Comparison of ENCODE assay signal across 8 cellular contexts in the genomic region with DNA sequence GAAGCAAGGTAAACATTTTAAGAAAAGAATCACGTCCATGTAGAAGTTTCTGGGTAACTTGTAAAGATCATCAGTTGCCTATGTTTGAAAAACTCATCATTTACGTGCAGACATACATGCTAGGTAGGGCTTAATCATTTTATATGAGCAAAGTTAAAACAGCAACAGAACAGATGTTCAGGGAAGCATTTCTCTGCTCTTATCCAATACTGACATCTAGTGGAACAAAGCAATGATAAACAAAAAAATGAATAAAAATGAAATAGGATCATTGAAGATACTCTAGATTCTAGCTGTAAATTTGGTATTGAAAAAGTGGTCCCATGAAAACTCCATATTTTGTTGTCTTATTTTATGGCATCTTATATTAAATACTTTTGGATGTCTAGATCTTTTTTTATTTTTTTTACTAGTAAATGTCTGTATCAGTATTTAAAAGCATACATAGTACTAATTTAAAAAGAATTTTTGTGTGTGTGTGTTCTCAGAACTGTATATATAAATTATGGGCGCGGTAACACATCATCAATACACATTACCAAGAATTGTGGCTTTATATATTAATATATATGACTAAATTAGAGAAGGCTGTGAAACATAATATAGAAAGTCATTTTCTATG.
DNase-seq lines count a peak whose midpoint lies in the region; ATAC-seq, FAIRE-seq and TF ChIP-seq lines count a peak whose summit lies in the region.

No MANE protein-coding gene starts in this region.

- H3K79me2 ChIP-seq in H1 (ENCODE audit: control insufficient read depth in 1 of 2, insufficient read depth in 2 of 2, low read length in 2 of 2): no peaks in the 10 kb centered on the region

- H4K91ac ChIP-seq in H1 (replicated peaks; ENCODE audit: insufficient read length, low read length): no peak overlapping the region

- H2BK120ac ChIP-seq in H1 (replicated peaks; ENCODE audit: low read depth, low read length): no peak overlapping the region

- no peak overlapping the region for H3K4ac ChIP-seq in H1 (replicated peaks; ENCODE audit: insufficient read length, low read depth, low read length)

- no peak overlapping the region for H2BK12ac ChIP-seq in H1 (ENCODE audit: low read depth, low read length)

- no peaks in the 10 kb centered on the region for H3K36me3 Mint-ChIP-seq in stimulated activated memory B cell treated with anti-CD40 and anti-IgM and Interleukin-4, amounts not matched to agents 10 μg/mL and 1 μg/mL and 100 μg/mL, for 72 hours

- no peak overlapping the region for H3K18ac ChIP-seq in H1 (ENCODE audit: extremely low read depth, low read length)

- no peak overlapping the region for H3K14ac ChIP-seq in H1 (ENCODE audit: insufficient read length)

- peak; percentile 74 to 85 for TF ChIP-seq RAD21 in H1 (IDR thresholded peaks at IDR 0.05 in 1 of 2, conservative IDR thresholded peaks at IDR 0.05 in 1 of 2; ENCODE audit: low read depth in 2 of 2, low read length in 2 of 2)

- no peaks in the 10 kb centered on the region for H3K27me3 ChIP-seq in H1 (replicated peaks in 1 of 4; ENCODE audit: control insufficient read depth in 3 of 4, extremely low read depth in 1 of 4, insufficient read depth in 3 of 4, low read length in 3 of 4)

- no peaks in the 10 kb centered on the region for H3K4me1 ChIP-seq in H1 (replicated peaks in 1 of 4; ENCODE audit: control insufficient read depth in 3 of 4, insufficient read depth in 4 of 4, low read length in 3 of 4)

- peaks cover 5% of the 10 kb centered on the region for H3K9me3 Mint-ChIP-seq in stimulated activated memory B cell treated with anti-CD40 and anti-IgM and Interleukin-4, amounts not matched to agents 10 μg/mL and 1 μg/mL and 100 μg/mL, for 72 hours

- H2BK15ac ChIP-seq in H1 (ENCODE audit: low read length): no peak overlapping the region

- WGBS in H1 (ENCODE audit: extremely low coverage in 1 of 2, insufficient coverage in 1 of 2, insufficient read length in 1 of 2, insufficient replicate concordance in 2 of 2, low coverage in 1 of 2, low lambda C conversion rate in 2 of 2, missing lambda C conversion rate in 1 of 2), 2 experiments: 50% methylated on average over 4 of the region's 4 CpGs; no CpG with 5 or more reads in 1 of the 2 experiments

- no peak overlapping the region for H2BK20ac ChIP-seq in H1 (ENCODE audit: low read length)

- CTCF ChIA-PET in H1 (lab: Charles Lee; ENCODE audit: partially characterized antibody): interaction anchor here (0.6 to 1.3 kb wide), 6 partner anchors 15 to 1963 kb away, joined by 3 read pairs; no protein-coding TSS in a partner anchor

- no peak overlapping the region for H3K27ac ChIP-seq in H1 (ENCODE audit: low read depth, low read length)

- H2AK5ac ChIP-seq in H1 (ENCODE audit: low read depth, low read length): no peak overlapping the region

- no peak for TF ChIP-seq EP300 in H1 (IDR thresholded peaks at IDR 0.05; ENCODE audit: borderline replicate concordance in 1 of 2, low read depth in 2 of 2, low read length in 2 of 2)

- POLR2A ChIA-PET in H1 (lab: Charles Lee; ENCODE audit: partially characterized antibody): no interaction called here

- no peaks in the 10 kb centered on the region for H3K79me1 ChIP-seq in H1 (ENCODE audit: low read depth, low read length)

- no peak overlapping the region for H3K4me3 ChIP-seq in HFF-Myc (replicated peaks; ENCODE audit: low read depth, low read length)
- no peak overlapping the region for H3K4me3 ChIP-seq in H1 (ENCODE audit: extremely low read depth in 1 of 4, insufficient read depth in 2 of 4, low read depth in 3 of 4, low read length in 4 of 4)

- no peak overlapping the region for H3K4me2 ChIP-seq in H1 (ENCODE audit: insufficient read depth in 1 of 2, low read depth in 2 of 2, low read length in 2 of 2)

- no peak overlapping the region for H3K27ac Mint-ChIP-seq in stimulated activated memory B cell treated with anti-CD40 and anti-IgM and Interleukin-4, amounts not matched to agents 10 μg/mL and 1 μg/mL and 100 μg/mL, for 72 hours

- H3K4me1 Mint-ChIP-seq in stimulated activated memory B cell treated with anti-CD40 and anti-IgM and Interleukin-4, amounts not matched to agents 10 μg/mL and 1 μg/mL and 100 μg/mL, for 72 hours: peaks cover 11% of the 10 kb centered on the region

- H3K9ac ChIP-seq in H1 (replicated peaks in 1 of 4; ENCODE audit: extremely low read depth in 1 of 4, low read depth in 3 of 4, low read length in 3 of 4): no peak overlapping the region

- TF ChIP-seq POLR2A in H1 (IDR thresholded peaks at IDR 0.05; ENCODE audit: control extremely low read depth in 1 of 2, low read depth in 2 of 2, low read length in 2 of 2): no peak

- H2AFZ ChIP-seq in H1 (ENCODE audit: low read length): peak overlapping the region; percentile 21; the same call in 1 of the 2 replicates

- no peak overlapping the region for H3K56ac ChIP-seq in H1 (replicated peaks; ENCODE audit: insufficient read length, low read depth, low read length)

- no peaks in the 10 kb centered on the region for H3K9me3 ChIP-seq in H1 (ENCODE audit: insufficient read depth in 2 of 2, low read depth in 1 of 2, low read length in 1 of 2)

- no peak overlapping the region for H3K4me3 Mint-ChIP-seq in stimulated activated memory B cell treated with anti-CD40 and anti-IgM and Interleukin-4, amounts not matched to agents 10 μg/mL and 1 μg/mL and 100 μg/mL, for 72 hours

- H3K36me3 ChIP-seq in H1 (ENCODE audit: control insufficient read depth in 2 of 4, insufficient read depth in 4 of 4, low read length in 3 of 4): no peaks in the 10 kb centered on the region

- ATAC-seq in stimulated activated memory B cell treated with anti-CD40 and anti-IgM and Interleukin-4, amounts not matched to agents 10 μg/mL and 1 μg/mL and 100 μg/mL, for 72 hours: no peak
- ATAC-seq in GM18498 (IDR thresholded peaks at IDR 0.05; ENCODE audit: unreplicated experiment): no peak

- DNase-seq in COR-L47 (lab: John Stamatoyannopoulos, UW): peak; percentile 29
- DNase-seq in HFF-Myc (ENCODE audit: extremely low read depth, low read depth): no peak
- peak; percentile 70 for DNase-seq in NCI-H748 treated with DMSO at 0.1 percent for 48 hours (lab: John Stamatoyannopoulos, UW)
- DNase-seq in H1 (ENCODE audit: low read depth in 1 of 2, low spot score in 2 of 2): no peak
- DNase-seq in pons (ENCODE audit: low spot score): peak; percentile 46
- DNase-seq in mucosa of gallbladder (ENCODE audit: low spot score): no peak

- no peak overlapping the region for H4K5ac ChIP-seq in H1 (ENCODE audit: insufficient read length, low read depth, low read length)

- peak; percentile 7 for TF ChIP-seq CTCF in HFF-Myc (IDR thresholded peaks at IDR 0.05; ENCODE audit: low read depth, low read length, missing control alignments)
- TF ChIP-seq CTCF in H1 (IDR thresholded peaks at IDR 0.05; ENCODE audit: control extremely low read depth in 1 of 3, insufficient read depth in 1 of 3, low read depth in 1 of 3, low read length in 3 of 3): peak in 2 of 3 experiments; percentile 18 to 48; a peak in 2 of 4 replicates

- no peak overlapping the region for H3K23ac ChIP-seq in H1 (ENCODE audit: insufficient read length)

- H4K8ac ChIP-seq in H1 (ENCODE audit: extremely low read depth, insufficient read depth, low read length): no peak overlapping the region

- H3K23me2 ChIP-seq in H1 (ENCODE audit: low read depth, low read length): no peaks in the 10 kb centered on the region; the same call in 1 of the 2 replicates

- H2BK5ac ChIP-seq in H1 (ENCODE audit: low read depth, low read length): no peak overlapping the region

- FAIRE-seq in H1 (lab: Jason Lieb, UNC): no peak

- no peaks in the 10 kb centered on the region for H4K20me1 ChIP-seq in H1 (replicated peaks in 1 of 2; ENCODE audit: control insufficient read depth in 1 of 2, insufficient read depth in 2 of 2, low read length in 2 of 2)

- H3K27me3 Mint-ChIP-seq in stimulated activated memory B cell treated with anti-CD40 and anti-IgM and Interleukin-4, amounts not matched to agents 10 μg/mL and 1 μg/mL and 100 μg/mL, for 72 hours: no peaks in the 10 kb centered on the region

TF ChIP-seq in H1, 55 proteins besides CTCF, POLR2A, EP300 and RAD21:
- TF ChIP-seq POLR2AphosphoS5 (IDR thresholded peaks at IDR 0.05; ENCODE audit: low read depth, low read length) (no peak), EZH2 (IDR thresholded peaks at IDR 0.05; ENCODE audit: low read depth, low read length, severe bottlenecking) (no peak), SRF (IDR thresholded peaks at IDR 0.05; ENCODE audit: low read depth, low read length) (no peak), ATF3 (IDR thresholded peaks at IDR 0.05; ENCODE audit: insufficient read depth, low read depth, low read length) (no peak), TAF1 (IDR thresholded peaks at IDR 0.05; ENCODE audit: low read depth, low read length) (no peak), TCF12 (IDR thresholded peaks at IDR 0.05; ENCODE audit: low read depth, low read length) (no peak), SIRT6 (IDR thresholded peaks at IDR 0.05; ENCODE audit: low read length) (no peak), ZNF274 (IDR thresholded peaks at IDR 0.05; ENCODE audit: borderline replicate concordance, extremely low read depth, low read length) (no peak), RFX5 (IDR thresholded peaks at IDR 0.05; ENCODE audit: borderline replicate concordance, low read depth, low read length) (no peak), ASH2L (IDR thresholded peaks at IDR 0.05; ENCODE audit: low read length) (no peak), CREB1 (IDR thresholded peaks at IDR 0.05) (no peak), KDM1A (IDR thresholded peaks at IDR 0.05; ENCODE audit: borderline replicate concordance, low read length) (no peak), HDAC2 (IDR thresholded peaks at IDR 0.05; ENCODE audit: borderline replicate concordance in 1 of 2, low read depth in 2 of 2, low read length in 2 of 2) (no peak), RXRA (IDR thresholded peaks at IDR 0.05; ENCODE audit: insufficient read depth, low read depth, low read length) (no peak)
TF ChIP-seq in H1: peak in this region for 0.

Comparison
In these comparisons a context has a peak if more than half of its experiments do, and no peak if none do; other contexts are left out.
1. DNase-seq: peak in COR-L47 (single experiment), NCI-H748 treated with DMSO at 0.1 percent for 48 hours (single experiment) and pons (single experiment); none in HFF-Myc (single experiment), H1 (0 of 2) and mucosa of gallbladder (single experiment).